ENCODE assay signal across 23 cellular contexts in the genomic region with DNA sequence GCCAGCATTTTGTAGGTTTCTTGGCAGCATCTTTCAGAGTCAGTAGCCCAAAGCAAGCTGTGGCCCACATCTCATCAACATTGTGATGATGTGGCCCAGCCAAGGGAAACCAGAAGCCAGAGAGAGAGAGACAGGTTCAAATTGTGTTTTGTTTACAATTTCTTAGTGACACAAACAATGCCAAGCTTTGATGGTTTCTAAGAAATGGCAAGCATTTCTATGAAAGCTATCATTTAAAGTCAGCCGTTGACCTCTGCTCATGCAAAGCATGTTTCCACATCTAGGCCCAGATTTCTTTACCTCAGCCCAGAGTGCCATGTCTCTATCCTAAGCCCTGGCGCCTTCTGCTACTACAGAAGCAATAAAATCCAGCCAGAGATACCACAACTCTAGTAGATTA. TPM values are rescaled to one million over a fixed set of nuclear protein-coding genes. Genes with fewer than 3 reads are reported as not detected.
DNase-seq lines count a peak whose midpoint lies in the region; ATAC-seq, FAIRE-seq and TF ChIP-seq lines count a peak whose summit lies in the region.
"Had no signal": no experiment of that assay in that cellular context is flagged by ENCODE, and none has a peak within 500 bp of the region (broad histone marks: within the 10 kb centered on the region; RNA-seq: fewer than 3 reads in every experiment).

No MANE protein-coding gene starts in this region.

- no peak for DNase-seq in HepG2 (ENCODE audit: low spot score)
- no peak for DNase-seq in right lobe of liver
- peak; percentile 84 for DNase-seq in NCI-H526 (lab: John Stamatoyannopoulos, UW)
- peak; percentile 41 for DNase-seq in astrocyte of the hippocampus (ENCODE audit: low read depth, low spot score)
- no peak for DNase-seq in A172 (ENCODE audit: low spot score)
- no peak for DNase-seq in KBM-7
- DNase-seq: 8988T; C1 segment of cervical spinal cord; Caco-2; CD4-positive, CD25-positive, alpha-beta regulatory T cell; CD8-positive, alpha-beta T cell; DMS153; DMS79 treated with DMSO at 0.1 percent for 48 hours; GF-D8; GOT3; HFFc6 had no signal

- peaks cover 82% of the 10 kb centered on the region for H3K4me1 ChIP-seq in HepG2 (ENCODE audit: insufficient read depth, low read length)
- H3K4me1 ChIP-seq in right lobe of liver, result no peaks in the 10 kb centered on the region

- no peak for TF ChIP-seq POLR2A in HepG2 (IDR thresholded peaks at IDR 0.05; ENCODE audit: insufficient read depth in 1 of 2, low read depth in 2 of 2, low read length in 2 of 2)
- no peak for TF ChIP-seq POLR2A in right lobe of liver (IDR thresholded peaks at IDR 0.05)

- H4K20me1 ChIP-seq in HepG2 (ENCODE audit: insufficient read depth, low read length), result no peaks in the 10 kb centered on the region

- POLR2A ChIA-PET in HepG2 (lab: Yijun Ruan, JAX), result no interaction called here

- no peak overlapping the region for H3K4me2 ChIP-seq in HepG2 (ENCODE audit: low read depth, low read length)

- WGBS in HepG2 (ENCODE audit: low lambda C conversion rate), result 77% methylated on average over 2 of the region's 2 CpGs
- WGBS in right lobe of liver (ENCODE audit: insufficient coverage, low coverage, low lambda C conversion rate, missing lambda C conversion rate), result 93% methylated on average over 2 of the region's 2 CpGs

- TF ChIP-seq EP300 in HepG2 (IDR thresholded peaks at IDR 0.05; ENCODE audit: low read depth in 2 of 2, low read length in 2 of 2) (no peak), HepG2 (CRISPR knock-in tag; IDR thresholded peaks at IDR 0.05; ENCODE audit: borderline replicate concordance) (no peak)

- in situ Hi-C loops in HepG2 (cut with HindIII; ENCODE audit: extremely low pct_ligation_motif_present, low pct_unique_long_range_greater_than_20kb), result no loop called here
- in situ Hi-C loops in KBM-7 (cut with MboI; ENCODE audit: low pct_unique_long_range_greater_than_20kb, low sequenced_read_pairs), result no loop called here

- no peak for FAIRE-seq in HepG2 (lab: Jason Lieb, UNC)
- FAIRE-seq: GM12891, GM18507, H54 had no signal

- intact Hi-C loops in HepG2 (cut with micrococcal nuclease; ENCODE audit: unreplicated experiment) (loop anchor here (10.0 kb wide), 1 partner anchor 189 kb away; no protein-coding TSS in a partner anchor), right lobe of liver (cut with DNase I) (no loop called here)

- ATAC-seq in HepG2 (no peak), right lobe of liver (no peak), HG02571 (IDR thresholded peaks at IDR 0.05; ENCODE audit: unreplicated experiment) (no peak)
- ATAC-seq: CD8-positive, alpha-beta T cell had no signal

- TF ChIP-seq CTCF in HepG2 (CRISPR knock-in tag; IDR thresholded peaks at IDR 0.05) (no peak), right lobe of liver (IDR thresholded peaks at IDR 0.05) (no peak)

- H3K27me3 ChIP-seq in HepG2 (ENCODE audit: control insufficient read depth in 1 of 2, insufficient read depth in 2 of 2, low read length in 2 of 2) (no peaks in the 10 kb centered on the region), right lobe of liver (no peaks in the 10 kb centered on the region)

- H3K4me3 ChIP-seq in HepG2 (replicated peaks in 1 of 3; ENCODE audit: insufficient read depth in 1 of 3, low read depth in 2 of 3, low read length in 3 of 3) (no peak overlapping the region), right lobe of liver (no peak overlapping the region)
- H3K4me3 ChIP-seq: HAP-1 had no signal

- H3K79me2 ChIP-seq in HepG2 (ENCODE audit: insufficient read depth, low read length), result no peaks in the 10 kb centered on the region

- no peak for TF ChIP-seq RAD21 in HepG2 (CRISPR knock-in tag; IDR thresholded peaks at IDR 0.05)

- BruUV-seq in HepG2 (replicated peaks; lab: Mats Ljungman, UMichigan), result no TSS peak

- H3K9me3 ChIP-seq in HepG2 (ENCODE audit: low read length) (peaks cover 9% of the 10 kb centered on the region; the same call in 1 of the 2 replicates), right lobe of liver (no peaks in the 10 kb centered on the region)
- H3K9me3 ChIP-seq: HAP-1 had no signal

- CTCF ChIA-PET in HepG2 (lab: Yijun Ruan, JAX; ENCODE audit: low intra/inter-chr PET ratio, low total read pairs), result no interaction called here

- no peak overlapping the region for H3K9ac ChIP-seq in HepG2 (ENCODE audit: insufficient read depth, low read depth, low read length)

- H3K27ac ChIP-seq in HepG2 (ENCODE audit: extremely low read length, insufficient read depth, low read length), result no peak overlapping the region
- no peak overlapping the region for H3K27ac ChIP-seq in right lobe of liver

- H3K36me3 ChIP-seq in HepG2 (replicated peaks in 1 of 2; ENCODE audit: control insufficient read depth in 1 of 2, insufficient read depth in 2 of 2, low read length in 2 of 2) (no peaks in the 10 kb centered on the region), right lobe of liver (no peaks in the 10 kb centered on the region)
- H3K36me3 ChIP-seq: HAP-1 had no signal

- no peak overlapping the region for H2AFZ ChIP-seq in HepG2 (ENCODE audit: low read length)

RNA-seq across cellular contexts. Expression of gene GCM1, which starts 32.9 kb away (rescaled TPM):
- total RNA-seq in HepG2 (2016; rRNA removed; fragmentation: Illumina TruSeq; extraction: Trizol), result 0.13 and 0.18 TPM in 2 replicates
- total RNA-seq in HepG2 (2016; cell fraction: cytosol; rRNA removed; fragmentation: Illumina TruSeq; extraction: Trizol; ENCODE audit: low read depth), result 0.09 TPM in 1 of 2 replicates, not detected in the other
- 0.15 and 0.16 TPM in 2 replicates for total RNA-seq in HepG2 (2016; cell fraction: insoluble cytoplasmic fraction; rRNA removed; fragmentation: Illumina TruSeq; extraction: Trizol)
- total RNA-seq in HepG2 (2016; cell fraction: membrane; rRNA removed; fragmentation: Illumina TruSeq; extraction: Trizol), result 0.06 and 0.17 TPM in 2 replicates
- total RNA-seq in HepG2 (2016; cell fraction: nucleus; rRNA removed; fragmentation: Illumina TruSeq; extraction: Trizol), result 0.13 TPM in 1 of 2 replicates, not detected in the other
- polyA plus RNA-seq in HepG2 (2011; rRNA removed), result 0.03 and 0.04 TPM in 2 replicates
- polyA plus RNA-seq in HepG2 (2011; cell fraction: cytosol; rRNA removed), result 0.03 TPM in 2 replicates
- 0.05 TPM in 1 of 2 replicates, not detected in the other for polyA plus RNA-seq in HepG2 (2011; cell fraction: nucleus; rRNA removed)
- polyA plus RNA-seq in HepG2 (2012), result 0.24 TPM in 1 of 2 replicates, not detected in the other
- polyA plus RNA-seq in HepG2 (2016; cell fraction: cytosol; fragmentation: Illumina TruSeq; extraction: Trizol; ENCODE audit: low read depth), result not detected in 2 replicates
- polyA plus RNA-seq in HepG2 (2016; cell fraction: insoluble cytoplasmic fraction; fragmentation: Illumina TruSeq; extraction: Trizol; ENCODE audit: low read depth), result 0.13 TPM in 1 of 2 replicates, not detected in the other
- not detected in 2 replicates for polyA plus RNA-seq in HepG2 (2016; cell fraction: membrane; fragmentation: Illumina TruSeq; extraction: Trizol; ENCODE audit: low read depth)
- polyA plus RNA-seq in HepG2 (2016; cell fraction: nucleus; fragmentation: Illumina TruSeq; extraction: Trizol; ENCODE audit: insufficient read depth, low read depth), result 0.16 and 0.22 TPM in 2 replicates
- not detected in 2 replicates for polyA minus RNA-seq in HepG2 (2011; rRNA and poly(A)+ RNA removed; ENCODE audit: low replicate concordance)
- polyA minus RNA-seq in HepG2 (2011; cell fraction: cytosol; rRNA and poly(A)+ RNA removed), result not detected in 2 replicates
- polyA minus RNA-seq in HepG2 (2011; cell fraction: nucleus; rRNA and poly(A)+ RNA removed), result not detected in 2 replicates
- total RNA-seq in right lobe of liver, result not detected
- total RNA-seq in A172 (2014; rRNA removed; shearing (Covaris generic)), result not detected in 2 replicates
- total RNA-seq: G401, HFFc6 had no signal
- polyA plus RNA-seq: BJ had no signal

RNA-seq across cellular contexts. Expression of gene FBXO9, which starts 50.5 kb away (rescaled TPM):
- total RNA-seq in HepG2 (2016; rRNA removed; fragmentation: Illumina TruSeq; extraction: Trizol), result 59.2 and 64.3 TPM in 2 replicates
- 39.0 and 41.9 TPM in 2 replicates for total RNA-seq in HepG2 (2016; cell fraction: cytosol; rRNA removed; fragmentation: Illumina TruSeq; extraction: Trizol; ENCODE audit: low read depth)
- total RNA-seq in HepG2 (2016; cell fraction: insoluble cytoplasmic fraction; rRNA removed; fragmentation: Illumina TruSeq; extraction: Trizol), result 57.9 and 71.5 TPM in 2 replicates
- total RNA-seq in HepG2 (2016; cell fraction: membrane; rRNA removed; fragmentation: Illumina TruSeq; extraction: Trizol), result 69.1 and 90.8 TPM in 2 replicates
- 79.2 and 92.5 TPM in 2 replicates for total RNA-seq in HepG2 (2016; cell fraction: nucleus; rRNA removed; fragmentation: Illumina TruSeq; extraction: Trizol)
- polyA plus RNA-seq in HepG2 (2011; rRNA removed), result 93.5 and 98.4 TPM in 2 replicates
- polyA plus RNA-seq in HepG2 (2011; cell fraction: cytosol; rRNA removed), result 44.3 and 45.4 TPM in 2 replicates
- 382 and 412 TPM in 2 replicates for polyA plus RNA-seq in HepG2 (2011; cell fraction: nucleus; rRNA removed)
- 65.8 and 76.9 TPM in 2 replicates for polyA plus RNA-seq in HepG2 (2012)
- 44.6 and 65.5 TPM in 2 replicates for polyA plus RNA-seq in HepG2 (2016; cell fraction: cytosol; fragmentation: Illumina TruSeq; extraction: Trizol; ENCODE audit: low read depth)
- 77.5 and 86.9 TPM in 2 replicates for polyA plus RNA-seq in HepG2 (2016; cell fraction: insoluble cytoplasmic fraction; fragmentation: Illumina TruSeq; extraction: Trizol; ENCODE audit: low read depth)
- 66.8 and 86.6 TPM in 2 replicates for polyA plus RNA-seq in HepG2 (2016; cell fraction: membrane; fragmentation: Illumina TruSeq; extraction: Trizol; ENCODE audit: low read depth)
- polyA plus RNA-seq in HepG2 (2016; cell fraction: nucleus; fragmentation: Illumina TruSeq; extraction: Trizol; ENCODE audit: insufficient read depth, low read depth), result 216 and 220 TPM in 2 replicates
- polyA minus RNA-seq in HepG2 (2011; rRNA and poly(A)+ RNA removed; ENCODE audit: low replicate concordance), result 55.2 and 76.3 TPM in 2 replicates
- polyA minus RNA-seq in HepG2 (2011; cell fraction: cytosol; rRNA and poly(A)+ RNA removed), result 24.3 and 30.7 TPM in 2 replicates
- 98.2 and 133 TPM in 2 replicates for polyA minus RNA-seq in HepG2 (2011; cell fraction: nucleus; rRNA and poly(A)+ RNA removed)
- 10 to 100 TPM; 24.6 to 78.7 (median 54.1) TPM for total RNA-seq in right lobe of liver
- total RNA-seq in A172 (2014; rRNA removed; shearing (Covaris generic)), result 27.6 and 41.3 TPM in 2 replicates

RNA-seq across cellular contexts. Expression of gene CILK1, which starts 54.1 kb away (rescaled TPM):
- total RNA-seq in HepG2 (2016; rRNA removed; fragmentation: Illumina TruSeq; extraction: Trizol), result 15.5 and 25.4 TPM in 2 replicates
- total RNA-seq in HepG2 (2016; cell fraction: cytosol; rRNA removed; fragmentation: Illumina TruSeq; extraction: Trizol; ENCODE audit: low read depth), result 1.7 and 1.8 TPM in 2 replicates
- 15.4 and 24.0 TPM in 2 replicates for total RNA-seq in HepG2 (2016; cell fraction: insoluble cytoplasmic fraction; rRNA removed; fragmentation: Illumina TruSeq; extraction: Trizol)
- total RNA-seq in HepG2 (2016; cell fraction: membrane; rRNA removed; fragmentation: Illumina TruSeq; extraction: Trizol), result 12.7 and 13.3 TPM in 2 replicates
- total RNA-seq in HepG2 (2016; cell fraction: nucleus; rRNA removed; fragmentation: Illumina TruSeq; extraction: Trizol), result 13.0 and 14.6 TPM in 2 replicates
- 8.7 and 11.4 TPM in 2 replicates for polyA plus RNA-seq in HepG2 (2011; rRNA removed)
- 5.9 and 7.6 TPM in 2 replicates for polyA plus RNA-seq in HepG2 (2011; cell fraction: cytosol; rRNA removed)
- 4.6 and 4.9 TPM in 2 replicates for polyA plus RNA-seq in HepG2 (2011; cell fraction: nucleus; rRNA removed)
- 5.6 and 6.2 TPM in 2 replicates for polyA plus RNA-seq in HepG2 (2012)
- polyA plus RNA-seq in HepG2 (2016; cell fraction: cytosol; fragmentation: Illumina TruSeq; extraction: Trizol; ENCODE audit: low read depth), result 1.3 and 1.4 TPM in 2 replicates
- 24.9 and 25.0 TPM in 2 replicates for polyA plus RNA-seq in HepG2 (2016; cell fraction: insoluble cytoplasmic fraction; fragmentation: Illumina TruSeq; extraction: Trizol; ENCODE audit: low read depth)
- 7.3 and 7.7 TPM in 2 replicates for polyA plus RNA-seq in HepG2 (2016; cell fraction: membrane; fragmentation: Illumina TruSeq; extraction: Trizol; ENCODE audit: low read depth)
- 19.5 and 21.6 TPM in 2 replicates for polyA plus RNA-seq in HepG2 (2016; cell fraction: nucleus; fragmentation: Illumina TruSeq; extraction: Trizol; ENCODE audit: insufficient read depth, low read depth)
- 6.8 and 9.5 TPM in 2 replicates for polyA minus RNA-seq in HepG2 (2011; rRNA and poly(A)+ RNA removed; ENCODE audit: low replicate concordance)
- 7.1 and 9.0 TPM in 2 replicates for polyA minus RNA-seq in HepG2 (2011; cell fraction: cytosol; rRNA and poly(A)+ RNA removed)
- polyA minus RNA-seq in HepG2 (2011; cell fraction: nucleus; rRNA and poly(A)+ RNA removed), result 8.2 and 11.1 TPM in 2 replicates
- 1 to 10 TPM; 5.6 to 7.8 (median 6.9) TPM for total RNA-seq in right lobe of liver
- total RNA-seq in A172 (2014; rRNA removed; shearing (Covaris generic)), result 6.0 and 8.5 TPM in 2 replicates

Comparison
In these comparisons a context has a peak if more than half of its experiments do, and no peak if none do; other contexts are left out.
1. DNase-seq: peak in NCI-H526 (2 of 2) and astrocyte of the hippocampus (single experiment); none in HepG2 (single experiment), right lobe of liver (0 of 3), A172 (single experiment) and KBM-7 (single experiment).